ENCODE assay signal across 11 cellular contexts in genomic region chr14:96206461-96206860, GRCh38. TPM values are rescaled to one million over a fixed set of nuclear protein-coding genes. Genes with fewer than 3 reads are reported as not detected.
DNase-seq lines count a peak whose midpoint lies in the region; FAIRE-seq and TF ChIP-seq lines count a peak whose summit lies in the region.
"Had no signal": no experiment of that assay in that cellular context is flagged by ENCODE, and none has a peak within 500 bp of the region (broad histone marks: within the 10 kb centered on the region; RNA-seq: fewer than 3 reads in every experiment).

No MANE protein-coding gene starts in this region.

- peaks cover 18% of the 10 kb centered on the region for H3K4me1 Mint-ChIP-seq in astrocyte (ENCODE audit: low read depth, unreplicated experiment)

- H3K9ac ChIP-seq in astrocyte (ENCODE audit: low read length), result no peak overlapping the region

- H3K4me3 ChIP-seq in astrocyte (ENCODE audit: insufficient read depth, low read depth, low read length) (no peak overlapping the region), hepatocyte (no peak overlapping the region), thyroid gland (replicated peaks in 1 of 3) (no peak overlapping the region)

- peaks cover 19% of the 10 kb centered on the region for H3K27me3 Mint-ChIP-seq in astrocyte (ENCODE audit: low read depth, unreplicated experiment)

- H3K79me2 ChIP-seq in astrocyte (ENCODE audit: insufficient read depth, low read length) (no peaks in the 10 kb centered on the region), hepatocyte (peaks cover 2% of the 10 kb centered on the region)

- H3K9me3 ChIP-seq in astrocyte (ENCODE audit: insufficient read depth, low read depth, low read length) (peaks cover 2% of the 10 kb centered on the region), hepatocyte (ENCODE audit: low read depth) (no peaks in the 10 kb centered on the region), thyroid gland (no peaks in the 10 kb centered on the region)

- WGBS in hepatocyte (ENCODE audit: low lambda C conversion rate, missing lambda C conversion rate), result 79% methylated on average over 8 of the region's 8 CpGs
- WGBS in thyroid gland, 2 donors, result 63 to 65% methylated on average over 5 to 8 of the region's 8 CpGs

- peaks cover 3% of the 10 kb centered on the region for H3K36me3 Mint-ChIP-seq in astrocyte (ENCODE audit: low read depth, unreplicated experiment)

- H3K27me3 ChIP-seq in astrocyte (ENCODE audit: insufficient read depth, low read length) (no peaks in the 10 kb centered on the region), hepatocyte (no peaks in the 10 kb centered on the region), thyroid gland (no peaks in the 10 kb centered on the region)

- H3K9me2 ChIP-seq in hepatocyte (replicated peaks; ENCODE audit: insufficient read depth), result no peaks in the 10 kb centered on the region

- no peak overlapping the region for H3K4me3 Mint-ChIP-seq in astrocyte (ENCODE audit: unreplicated experiment)

- TF ChIP-seq POLR2A in thyroid gland (IDR thresholded peaks at IDR 0.05), result no peak

- H3K4me2 ChIP-seq in astrocyte (ENCODE audit: low read length) (peak overlapping the region; percentile 90), hepatocyte (peak overlapping the region; percentile 83)

- H3K36me3 ChIP-seq in astrocyte (ENCODE audit: insufficient read depth, low read length), result no peaks in the 10 kb centered on the region
- H3K36me3 ChIP-seq in hepatocyte (replicated peaks; ENCODE audit: insufficient read depth, low read depth), result no peaks in the 10 kb centered on the region
- no peaks in the 10 kb centered on the region for H3K36me3 ChIP-seq in thyroid gland

- peak; percentile 10 for DNase-seq in HT-29 (ENCODE audit: low spot score)
- no peak for DNase-seq in astrocyte (ENCODE audit: low read depth)
- DNase-seq in hepatocyte (ENCODE audit: low spot score), result no peak
- DNase-seq in thyroid gland, result no peak
- no peak for DNase-seq in middle frontal gyrus (ENCODE audit: extremely low spot score, low spot score)
- DNase-seq in AG08396 (ENCODE audit: low spot score), result no peak
- DNase-seq in H4 (ENCODE audit: low spot score), result no peak
- DNase-seq: activated CD4-positive, alpha-beta T cell treated with anti-CD3 and anti-CD28 coated beads, Interleukin-2, amount 50 U/mL, for 48 hours; Calu3; NCI-H2171; T-helper 9 cell had no signal

- H3K4me1 ChIP-seq in astrocyte (ENCODE audit: insufficient read depth, low read length) (peaks cover 10% of the 10 kb centered on the region), hepatocyte (ENCODE audit: insufficient read depth) (peaks cover 25% of the 10 kb centered on the region), thyroid gland (peaks cover 14 to 33% of the 10 kb centered on the region in 2 donors)

- H2AFZ ChIP-seq in astrocyte (ENCODE audit: low read depth, low read length) (no peak overlapping the region), hepatocyte (no peak overlapping the region)

- H3K27ac ChIP-seq in astrocyte (ENCODE audit: low read depth, low read length) (no peak overlapping the region), hepatocyte (peak overlapping the region; percentile 76), thyroid gland (peak overlapping the region in 2 of 3 donors; percentile 88 to 93)

- no peaks in the 10 kb centered on the region for H4K20me1 ChIP-seq in astrocyte (ENCODE audit: insufficient read depth, low read length)
- no peaks in the 10 kb centered on the region for H4K20me1 ChIP-seq in hepatocyte (ENCODE audit: insufficient read depth, poor library complexity, severe bottlenecking)

- H3K9me3 Mint-ChIP-seq in astrocyte (ENCODE audit: unreplicated experiment), result peaks cover 10% of the 10 kb centered on the region

- FAIRE-seq in astrocyte (lab: Jason Lieb, UNC), result no peak

- H3K27ac Mint-ChIP-seq in astrocyte (ENCODE audit: unreplicated experiment), result no peak overlapping the region

- no peak for TF ChIP-seq CTCF in astrocyte (IDR thresholded peaks at IDR 0.05; ENCODE audit: insufficient read depth, low read depth, low read length)
- no peak for TF ChIP-seq CTCF in hepatocyte (IDR thresholded peaks at IDR 0.05; ENCODE audit: poor library complexity)
- TF ChIP-seq CTCF in thyroid gland (IDR thresholded peaks at IDR 0.05), result no peak

- intact Hi-C loops in thyroid gland (cut with DNase I), result loop anchor here (10.0 kb wide), 1 partner anchor 102 kb away; no protein-coding TSS in a partner anchor

RNA-seq across cellular contexts. Expression of gene BDKRB2, which starts 1.8 kb away (rescaled TPM):
- total RNA-seq in HT-29 (2014; rRNA removed; shearing (Covaris generic)), result 0.05 TPM in 1 of 2 replicates, not detected in the other
- total RNA-seq in astrocyte, result 0.70 and 0.89 TPM in 2 replicates
- 4.7 and 5.9 TPM in 2 replicates for total RNA-seq in hepatocyte
- 4.4 and 5.2 TPM in 2 replicates for polyA plus RNA-seq in hepatocyte
- total RNA-seq in thyroid gland, result 1 to 10 TPM; 3.2 to 9.9 (median 5.3) TPM
- total RNA-seq in H4 (2014; rRNA removed; shearing (Covaris generic)), result 4.5 and 5.4 TPM in 2 replicates

RNA-seq across cellular contexts. Expression of gene BDKRB1, which starts 49.5 kb away (rescaled TPM):
- not detected in 2 replicates for total RNA-seq in HT-29 (2014; rRNA removed; shearing (Covaris generic))
- 0.20 TPM in 1 of 2 replicates, not detected in the other for total RNA-seq in astrocyte
- total RNA-seq in hepatocyte, result 11.9 and 15.3 TPM in 2 replicates
- 33.0 and 48.6 TPM in 2 replicates for polyA plus RNA-seq in hepatocyte
- total RNA-seq in thyroid gland, result 1 to 10 TPM in 1 of 4 donors, under 1 TPM in 2, not detected in 1; 0.78 to 1.0 (median 0.94) TPM
- 0.19 and 0.41 TPM in 2 replicates for total RNA-seq in H4 (2014; rRNA removed; shearing (Covaris generic))
- total RNA-seq: Calu3 had no signal
